In the genomic region with DNA sequence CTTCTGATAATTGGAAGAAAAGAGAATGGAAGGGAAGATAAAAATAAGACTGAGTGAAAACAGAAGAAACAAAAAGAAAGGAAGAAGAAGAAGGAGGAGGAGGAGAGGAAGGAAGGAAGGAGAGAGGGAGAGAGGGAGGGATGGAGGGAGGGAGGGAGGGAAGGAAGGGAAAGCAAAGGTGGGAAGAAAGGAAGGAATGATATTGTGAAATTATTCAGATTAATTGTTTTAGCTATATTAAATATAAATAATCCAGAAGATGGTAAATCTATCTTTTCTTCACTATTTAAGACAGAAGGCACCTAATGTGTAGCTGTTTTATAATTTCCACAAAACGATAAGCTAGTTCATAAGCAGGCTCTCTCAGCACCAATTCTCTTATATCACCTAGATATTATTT, we compare ENCODE assay signal across 34 cellular contexts.
"Had no signal": no experiment of that assay in that cellular context is flagged by ENCODE, and none has a peak within 500 bp of the region (broad histone marks: within the 10 kb centered on the region; RNA-seq: fewer than 3 reads in every experiment).

No MANE protein-coding gene starts in this region.

- H3K27me3 ChIP-seq: MG63 had no signal

- H3K9me3 ChIP-seq: MG63 had no signal

- H3K36me3 ChIP-seq: MG63 had no signal

- DNase-seq: Karpas-422, Kasumi-1, MG63, MM.1S, MV-4-11, NCI-H1048, NCI-H1092, NCI-H1092 treated with DMSO at 0.1 percent for 48 hours, NCI-H1105, NCI-H1105 treated with DMSO at 0.1 percent for 48 hours, NCI-H1417, NCI-H1417 treated with DMSO at 0.1 percent for 48 hours, NCI-H1436, NCI-H1436 treated with DMSO at 0.1 percent for 48 hours, NCI-H146, NCI-H1694, NCI-H1694 treated with DMSO at 0.1 percent for 48 hours, NCI-H187, NCI-H187 treated with DMSO at 0.1 percent for 48 hours, NCI-H1930, NCI-H2029, NCI-H2029 treated with DMSO at 0.1 percent for 48 hours, NCI-H2081, NCI-H2081 treated with DMSO at 0.1 percent for 48 hours, NCI-H2107, NCI-H2171, NCI-H2171 treated with DMSO at 0.1 percent for 48 hours, NCI-H2227 treated with DMSO at 0.1 percent for 48 hours, NCI-H226, NCI-H345, NCI-H446, NCI-H446 treated with DMSO at 0.1 percent for 48 hours, NCI-H510A, NCI-H510A treated with DMSO at 0.1 percent for 48 hours had no signal

- H3K4me3 ChIP-seq: MG63 had no signal
